15 cellular contexts compared by ENCODE assay signal in genomic region chr18:36023336-36023735, GRCh38. TPM values are rescaled to one million over a fixed set of nuclear protein-coding genes. Genes with fewer than 3 reads are reported as not detected.
DNase-seq lines count a peak whose midpoint lies in the region; ATAC-seq and TF ChIP-seq lines count a peak whose summit lies in the region.
"Had no signal": no experiment of that assay in that cellular context is flagged by ENCODE, and none has a peak within 500 bp of the region (broad histone marks: within the 10 kb centered on the region; RNA-seq: fewer than 3 reads in every experiment).

No MANE protein-coding gene starts in this region.

- no peak overlapping the region for H3K4me3 Mint-ChIP-seq in mesothelial cell of epicardium
- H3K4me3 Mint-ChIP-seq in immature natural killer cell, result no peak overlapping the region
- H3K4me3 Mint-ChIP-seq: CD4-positive, CD25-positive, alpha-beta regulatory T cell had no signal

- TF ChIP-seq CTCF in mesothelial cell of epicardium (IDR thresholded peaks at IDR 0.05; ENCODE audit: unreplicated experiment), result no peak

- ATAC-seq in GM19397 (IDR thresholded peaks at IDR 0.05; ENCODE audit: unreplicated experiment), result no peak
- ATAC-seq: GM12878, K562 had no signal

- peak overlapping the region; percentile 51 for H3K27ac Mint-ChIP-seq in mesothelial cell of epicardium
- peak overlapping the region in 2 of 6 donors; percentile 42 to 73 for H3K27ac Mint-ChIP-seq in immature natural killer cell

- DNase-seq in EH (ENCODE audit: low read depth), result peak; percentile 31
- DNase-seq in amniotic epithelial cell (ENCODE audit: low read depth), result peak; percentile 38
- DNase-seq in mesothelial cell of epicardium (ENCODE audit: low spot score in 2 of 2, unreplicated experiment in 2 of 2), result no peak
- no peak for DNase-seq in NK-92 (lab: John Stamatoyannopoulos, UW; ENCODE audit: unreplicated experiment)
- DNase-seq in immature natural killer cell, result no peak
- DNase-seq: ACHN; BE2C; C1 segment of cervical spinal cord; Calu3; CD4-positive, CD25-positive, alpha-beta regulatory T cell; DMS79 treated with DMSO at 0.1 percent for 48 hours; EL had no signal

- H3K27me3 Mint-ChIP-seq in mesothelial cell of epicardium (ENCODE audit: low read depth) (no peaks in the 10 kb centered on the region), immature natural killer cell (ENCODE audit: low read depth in 3 of 3) (no peaks in the 10 kb centered on the region)
- H3K27me3 Mint-ChIP-seq: CD4-positive, CD25-positive, alpha-beta regulatory T cell had no signal

- H3K4me1 Mint-ChIP-seq in mesothelial cell of epicardium (peaks cover 24% of the 10 kb centered on the region), immature natural killer cell (no peaks in the 10 kb centered on the region)

- peaks cover 17% of the 10 kb centered on the region for H3K36me3 Mint-ChIP-seq in mesothelial cell of epicardium
- peaks cover 4 to 15% (median 5%) of the 10 kb centered on the region in 3 donors for H3K36me3 Mint-ChIP-seq in immature natural killer cell

- no peaks in the 10 kb centered on the region for H3K9me3 Mint-ChIP-seq in mesothelial cell of epicardium
- no peaks in the 10 kb centered on the region for H3K9me3 Mint-ChIP-seq in immature natural killer cell
- H3K9me3 Mint-ChIP-seq: CD4-positive, CD25-positive, alpha-beta regulatory T cell had no signal

RNA-seq across cellular contexts. Expression of gene RPRD1A, which starts 44.0 kb away (rescaled TPM):
- 66.0 to 68.2 TPM (median 67.0 TPM) in 3 replicates for total RNA-seq in mesothelial cell of epicardium
- polyA plus RNA-seq in immature natural killer cell, result 10 to 100 TPM in 1 of 3 donors, 1 to 10 TPM in 2; 6.3 to 11.0 (median 7.4) TPM

Comparison
In these comparisons a context has a peak if more than half of its experiments do, and no peak if none do; other contexts are left out.
1. DNase-seq: peak in EH (single experiment) and amniotic epithelial cell (single experiment); none in mesothelial cell of epicardium (0 of 2), NK-92 (single experiment) and immature natural killer cell (0 of 3).